1 cellular context compared by ENCODE assay signal in genomic region chr5:151742870-151743294, GRCh38.
TF ChIP-seq lines count a peak whose summit lies in the region.

No MANE protein-coding gene starts in this region.

TF ChIP-seq in endothelial cell of umbilical vein, 7 proteins besides CTCF, POLR2A, EP300 and RAD21:
- TF ChIP-seq MAX (IDR thresholded peaks at IDR 0.05; ENCODE audit: insufficient read depth, insufficient read length), result no peak
- no peak for TF ChIP-seq EZH2 (IDR thresholded peaks at IDR 0.05; ENCODE audit: borderline replicate concordance, low read depth, low read length, severe bottlenecking)
- no peak for TF ChIP-seq GATA2 (IDR thresholded peaks at IDR 0.05; ENCODE audit: insufficient read depth, insufficient read length, low read depth, low read length)
- TF ChIP-seq POLR2AphosphoS5 (IDR thresholded peaks at IDR 0.05; ENCODE audit: insufficient read depth, low read depth, low read length), result no peak
- no peak for TF ChIP-seq MYC (IDR thresholded peaks at IDR 0.05; ENCODE audit: low read depth, low read length)
- no peak for TF ChIP-seq FOS (IDR thresholded peaks at IDR 0.05; ENCODE audit: borderline replicate concordance, insufficient read depth, low read length)
- TF ChIP-seq JUN (IDR thresholded peaks at IDR 0.05; ENCODE audit: borderline replicate concordance, insufficient read depth, insufficient read length, low read depth), result no peak
